Comparison of ENCODE assay signal across 16 cellular contexts in genomic region chr4:38385286-38386010, GRCh38.
DNase-seq lines count a peak whose midpoint lies in the region; ATAC-seq and TF ChIP-seq lines count a peak whose summit lies in the region.
"Had no signal": no experiment of that assay in that cellular context is flagged by ENCODE, and none has a peak within 500 bp of the region (broad histone marks: within the 10 kb centered on the region; RNA-seq: fewer than 3 reads in every experiment).

No MANE protein-coding gene starts in this region.

- H3K9ac ChIP-seq in mammary epithelial cell (ENCODE audit: insufficient read depth, low read length): no peak overlapping the region

- dilution Hi-C loops in mammary epithelial cell (cut with HindIII; ENCODE audit: low sequenced_read_pairs): no loop called here

- CTCF ChIA-PET in mammary epithelial cell (lab: Charles Lee; ENCODE audit: low non-redundant PET): interaction anchor here (0.5 kb wide), 2 partner anchors 135 to 164 kb away, joined by 3 to 5 read pairs; no protein-coding TSS in a partner anchor

- H3K27ac Mint-ChIP-seq in activated naive CD8-positive, alpha-beta T cell treated with anti-CD3 and anti-CD28 coated beads, Interleukin-2, amount 50 U/mL, for 24 hours: no peak overlapping the region

- ATAC-seq in left lobe of liver: peak; percentile 78
- ATAC-seq in thoracic aorta (ENCODE audit: insufficient number of reproducible peaks, low FRiP score, low read depth): no peak
- no peak for ATAC-seq in activated naive CD8-positive, alpha-beta T cell treated with anti-CD3 and anti-CD28 coated beads, Interleukin-2, amount 50 U/mL, for 24 hours
- ATAC-seq in GM21576 (IDR thresholded peaks at IDR 0.05; ENCODE audit: unreplicated experiment): no peak
- ATAC-seq in HG03442 (IDR thresholded peaks at IDR 0.05; ENCODE audit: unreplicated experiment): no peak

- H3K9me3 ChIP-seq in mammary epithelial cell (replicated peaks; ENCODE audit: insufficient read depth, low read length) (no peaks in the 10 kb centered on the region), thoracic aorta (no peaks in the 10 kb centered on the region)

- H3K27me3 ChIP-seq in mammary epithelial cell (ENCODE audit: insufficient read depth, low read length) (no peaks in the 10 kb centered on the region), thoracic aorta (replicated peaks; ENCODE audit: insufficient read depth) (no peaks in the 10 kb centered on the region)

- H4K20me1 ChIP-seq in mammary epithelial cell (ENCODE audit: insufficient read depth, low read length): no peaks in the 10 kb centered on the region

- no peak overlapping the region for H3K4me3 Mint-ChIP-seq in activated naive CD8-positive, alpha-beta T cell treated with anti-CD3 and anti-CD28 coated beads, Interleukin-2, amount 50 U/mL, for 24 hours

- TF ChIP-seq CTCF in mammary epithelial cell (conservative IDR thresholded peaks at IDR 0.05 in 1 of 2, IDR thresholded peaks at IDR 0.05 in 1 of 2; ENCODE audit: extremely low read depth in 1 of 2, insufficient read depth in 1 of 2, low read depth in 1 of 2, low read length in 2 of 2) (no peak), thoracic aorta (IDR thresholded peaks at IDR 0.05) (no peak)

- no peaks in the 10 kb centered on the region for H3K27me3 Mint-ChIP-seq in activated naive CD8-positive, alpha-beta T cell treated with anti-CD3 and anti-CD28 coated beads, Interleukin-2, amount 50 U/mL, for 24 hours

- no peaks in the 10 kb centered on the region for H3K36me3 Mint-ChIP-seq in activated naive CD8-positive, alpha-beta T cell treated with anti-CD3 and anti-CD28 coated beads, Interleukin-2, amount 50 U/mL, for 24 hours (ENCODE audit: low read depth)

- H3K36me3 ChIP-seq in mammary epithelial cell (ENCODE audit: insufficient read depth, low read length) (no peaks in the 10 kb centered on the region), thoracic aorta (no peaks in the 10 kb centered on the region)

- no peak overlapping the region for H3K4me3 ChIP-seq in mammary epithelial cell (replicated peaks in 1 of 3; ENCODE audit: insufficient read depth in 1 of 3, low read depth in 2 of 3, low read length in 3 of 3)
- H3K4me3 ChIP-seq in thoracic aorta: no peak overlapping the region

- peaks cover 11% of the 10 kb centered on the region for H3K4me1 ChIP-seq in mammary epithelial cell (ENCODE audit: insufficient read depth, low read length)
- peaks cover 29 to 54% of the 10 kb centered on the region in 2 donors for H3K4me1 ChIP-seq in thoracic aorta (ENCODE audit: control insufficient read depth in 1 of 2, low read depth in 2 of 2)

- peak; percentile 8 for DNase-seq in NCI-H69 (lab: John Stamatoyannopoulos, UW)
- DNase-seq in mammary epithelial cell: peak; percentile 14
- DNase-seq in left lobe of liver (ENCODE audit: low spot score): peak; percentile 72
- no peak for DNase-seq in thoracic aorta (ENCODE audit: low spot score)
- no peak for DNase-seq in activated naive CD8-positive, alpha-beta T cell treated with anti-CD3 and anti-CD28 coated beads, Interleukin-2, amount 50 U/mL, for 24 hours
- DNase-seq in activated CD4-positive, alpha-beta T cell treated with anti-CD3 and anti-CD28 coated beads, Interleukin-2, amount 50 U/mL, for 4 hours: no peak
- DNase-seq: activated CD4-positive, alpha-beta T cell treated with anti-CD3 and anti-CD28 coated beads for 4 hours; caudate nucleus; NCI-H1048; NCI-H510A treated with DMSO at 0.1 percent for 48 hours; posterior cingulate gyrus; Right ventricle myocardium superior; stimulated activated CD4-positive, alpha-beta T cell treated with anti-CD3 and anti-CD28 coated beads, Interleukin-4, amount 100 ng/mL, for 24 hours; stimulated activated naive CD4-positive, alpha-beta T cell treated with Interleukin-2 at 50 U/mL for 16 hours had no signal

- intact Hi-C loops in mammary epithelial cell (cut with micrococcal nuclease): no loop called here

- H3K4me1 Mint-ChIP-seq in activated naive CD8-positive, alpha-beta T cell treated with anti-CD3 and anti-CD28 coated beads, Interleukin-2, amount 50 U/mL, for 24 hours: peaks cover 19% of the 10 kb centered on the region

- 28% methylated on average over 3 of the region's 3 CpGs for WGBS in mammary epithelial cell (ENCODE audit: low coverage, missing lambda C conversion rate)

- peaks cover 10% of the 10 kb centered on the region for H3K9me3 Mint-ChIP-seq in activated naive CD8-positive, alpha-beta T cell treated with anti-CD3 and anti-CD28 coated beads, Interleukin-2, amount 50 U/mL, for 24 hours

- no TSS peak for BruUV-seq in mammary epithelial cell (replicated peaks; lab: Mats Ljungman, UMichigan)

- H3K27ac ChIP-seq in mammary epithelial cell (ENCODE audit: insufficient read depth, low read depth, low read length) (no peak overlapping the region), thoracic aorta (peak overlapping the region; percentile 6 to 14)

- peak overlapping the region; percentile 61 for H2AFZ ChIP-seq in mammary epithelial cell (ENCODE audit: low read depth, low read length)

- peak overlapping the region; percentile 36 for H3K4me2 ChIP-seq in mammary epithelial cell (ENCODE audit: insufficient read depth, low read depth, low read length)

- in situ Hi-C loops in mammary epithelial cell (cut with MboI; ENCODE audit: low sequenced_read_pairs in 2 of 2): no loop called here

- no peaks in the 10 kb centered on the region for H3K79me2 ChIP-seq in mammary epithelial cell (ENCODE audit: insufficient read depth, low read length)

Comparison
In these comparisons a context has a peak if more than half of its experiments do, and no peak if none do; other contexts are left out.
1. DNase-seq: peak in NCI-H69 (single experiment), mammary epithelial cell (single experiment) and left lobe of liver (single experiment); none in thoracic aorta (single experiment), activated naive CD8-positive, alpha-beta T cell treated with anti-CD3 and anti-CD28 coated beads, Interleukin-2, amount 50 U/mL, for 24 hours (single experiment) and activated CD4-positive, alpha-beta T cell treated with anti-CD3 and anti-CD28 coated beads, Interleukin-2, amount 50 U/mL, for 4 hours (0 of 2).